8 cellular contexts compared by ENCODE assay signal in the genomic region with DNA sequence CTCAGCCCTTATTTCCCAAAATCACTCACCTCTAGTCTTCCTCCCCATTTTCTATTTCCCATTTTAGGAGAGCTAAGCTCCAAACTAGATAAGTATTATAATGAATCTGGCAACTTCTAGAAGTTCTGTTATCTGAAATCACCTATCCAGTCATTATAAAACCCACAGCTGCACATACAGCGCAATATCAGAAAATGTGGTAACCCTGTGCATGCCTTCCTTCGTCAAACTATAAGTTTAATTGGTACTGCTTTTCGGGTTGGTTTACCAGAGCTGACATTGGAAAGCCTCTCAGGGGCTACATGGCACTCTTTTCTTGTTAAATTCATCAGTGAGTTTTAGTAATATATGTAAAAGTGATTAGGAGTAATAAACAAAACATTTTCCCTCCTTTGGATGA. TPM values are rescaled to one million over a fixed set of nuclear protein-coding genes. Genes with fewer than 3 reads are reported as not detected.
"Had no signal": no experiment of that assay in that cellular context is flagged by ENCODE, and none has a peak within 500 bp of the region (broad histone marks: within the 10 kb centered on the region; RNA-seq: fewer than 3 reads in every experiment).

No MANE protein-coding gene starts in this region.

- DNase-seq: GDM1, GF-D8 had no signal

- FAIRE-seq: G401.6, GM12891, GM12892, GM18507, GM19239 had no signal

RNA-seq across cellular contexts. Expression of gene LAMB4, which starts 1.6 kb away (rescaled TPM):
- total RNA-seq: G401 had no signal
